Comparison of ENCODE assay signal across 8 cellular contexts in genomic region chr19:2461751-2462634, GRCh38. TPM values are rescaled to one million over a fixed set of nuclear protein-coding genes. Genes with fewer than 3 reads are reported as not detected.
DNase-seq lines count a peak whose midpoint lies in the region; ATAC-seq and TF ChIP-seq lines count a peak whose summit lies in the region.

No MANE protein-coding gene starts in this region.

- peak overlapping the region; percentile 96 for H2AFZ ChIP-seq in PC-3 (ENCODE audit: low read length)

- DNase-seq in BJ (ENCODE audit: low read depth) (no peak), PC-3 (peak; percentile 81), left ventricle myocardium superior (peak; percentile 78), sciatic nerve (ENCODE audit: low spot score) (peak; percentile 77), AML-193 (lab: John Stamatoyannopoulos, UW) (no peak)
- peak in 1 of 2 donors; percentile 83 for DNase-seq in activated naive CD4-positive, alpha-beta T cell treated with anti-CD3 and anti-CD28 coated beads, Interleukin-2, amount 50 U/mL, for 72 hours (ENCODE audit: low spot score in 2 of 2)

- no peaks in the 10 kb centered on the region for H3F3A ChIP-seq in PC-3 (ENCODE audit: low read length, unreplicated experiment)

- ATAC-seq in GM19324 (IDR thresholded peaks at IDR 0.05; ENCODE audit: low FRiP score, unreplicated experiment) (peak; percentile 51), PC-3 (peak; percentile 61), left ventricle myocardium superior (peak; percentile 71), sciatic nerve (peak; percentile 53), HG03469 (IDR thresholded peaks at IDR 0.05; ENCODE audit: unreplicated experiment) (no peak)
- ATAC-seq in activated naive CD4-positive, alpha-beta T cell treated with anti-CD3 and anti-CD28 coated beads, Interleukin-2, amount 50 U/mL, for 72 hours: peak; percentile 53 to 91

- peaks cover 2 to 22% of the 10 kb centered on the region in 2 donors for H3K36me3 Mint-ChIP-seq in activated naive CD4-positive, alpha-beta T cell treated with anti-CD3 and anti-CD28 coated beads, Interleukin-2, amount 50 U/mL, for 72 hours

- H3K36me3 ChIP-seq in BJ (ENCODE audit: control insufficient read depth, insufficient read depth, low read length) (no peaks in the 10 kb centered on the region), PC-3 (ENCODE audit: low read depth, low read length) (no peaks in the 10 kb centered on the region)

- POLR2A ChIA-PET in BJ (lab: Charles Lee): no interaction called here
- POLR2A ChIA-PET in PC-3 (lab: Charles Lee; ENCODE audit: unreplicated experiment): interaction anchor here (0.6 kb wide), 1 partner anchor 1379 kb away, joined by 3 read pairs; no protein-coding TSS in a partner anchor

- no peaks in the 10 kb centered on the region for H3K9me3 ChIP-seq in PC-3 (ENCODE audit: low read length)

- H3K9me2 ChIP-seq in PC-3 (replicated peaks; ENCODE audit: low read length): no peaks in the 10 kb centered on the region

- peaks cover 8% of the 10 kb centered on the region for H3K79me2 ChIP-seq in PC-3 (ENCODE audit: low read length)

- H3K9ac ChIP-seq in PC-3 (ENCODE audit: low read length): peak overlapping the region; percentile 71

- H3K9me3 Mint-ChIP-seq in activated naive CD4-positive, alpha-beta T cell treated with anti-CD3 and anti-CD28 coated beads, Interleukin-2, amount 50 U/mL, for 72 hours: no peaks in the 10 kb centered on the region

- BruUV-seq in PC-3 (replicated peaks; lab: Mats Ljungman, UMichigan): no TSS peak

- H3K27ac ChIP-seq in PC-3 (ENCODE audit: low read length): peak overlapping the region; percentile 71

- H4K20me1 ChIP-seq in PC-3 (ENCODE audit: low read length): no peaks in the 10 kb centered on the region

- peak overlapping the region; percentile 57 to 84 for H3K27ac Mint-ChIP-seq in activated naive CD4-positive, alpha-beta T cell treated with anti-CD3 and anti-CD28 coated beads, Interleukin-2, amount 50 U/mL, for 72 hours

- H3K27me3 ChIP-seq in BJ (ENCODE audit: control insufficient read depth, insufficient read depth, low read length): no peaks in the 10 kb centered on the region
- no peaks in the 10 kb centered on the region for H3K27me3 ChIP-seq in PC-3 (ENCODE audit: low read length)

- intact Hi-C loops in PC-3 (cut with micrococcal nuclease) (no loop called here), left ventricle myocardium superior (cut with micrococcal nuclease) (no loop called here), sciatic nerve (cut with DNase I) (no loop called here)

- H3K4me2 ChIP-seq in PC-3 (ENCODE audit: low read length): peak overlapping the region; percentile 91

- H3K4me3 ChIP-seq in BJ (ENCODE audit: low read depth, low read length) (peak overlapping the region; percentile 48), PC-3 (ENCODE audit: low read length) (peak overlapping the region; percentile 90)

- CTCF ChIA-PET in BJ (lab: Yijun Ruan, JAX): interaction anchor here (0.6 to 1.7 kb wide), 3 partner anchors 15 to 152 kb away, joined by 3 to 5 read pairs (median 3); no protein-coding TSS in a partner anchor
- CTCF ChIA-PET in PC-3 (lab: Charles Lee): interaction anchor here (0.6 kb wide), 1 partner anchor 307 kb away, joined by 3 read pairs; no protein-coding TSS in a partner anchor

- peak; percentile 50 for TF ChIP-seq CTCF in BJ (IDR thresholded peaks at IDR 0.05; ENCODE audit: insufficient read depth, low read depth, low read length)
- no peak for TF ChIP-seq CTCF in PC-3 (conservative IDR thresholded peaks at IDR 0.05; ENCODE audit: low read depth, low read length)

- peaks cover 5% of the 10 kb centered on the region; the same call in 1 of the 2 replicates for H3K4me1 ChIP-seq in PC-3 (ENCODE audit: insufficient read depth, low read length)

RNA-seq across cellular contexts. Expression of gene LMNB2, which starts 5.2 kb away (rescaled TPM):
- polyA plus RNA-seq in BJ (2011; rRNA removed): 53.4 and 80.0 TPM in 2 replicates
- polyA minus RNA-seq in BJ (2011; rRNA and poly(A)+ RNA removed): 29.4 and 42.0 TPM in 2 replicates
- total RNA-seq in PC-3 (2014; rRNA removed): 220 and 327 TPM in 2 replicates
- total RNA-seq in activated naive CD4-positive, alpha-beta T cell treated with anti-CD3 and anti-CD28 coated beads, Interleukin-2, amount 50 U/mL, for 72 hours: 10 to 100 TPM; 46.7 to 94.0 TPM
- total RNA-seq in left ventricle myocardium superior: 17.7 TPM
- 16.3 TPM for total RNA-seq in sciatic nerve

RNA-seq across cellular contexts. Expression of gene GADD45B, which starts 13.9 kb away (rescaled TPM):
- 54.5 and 69.8 TPM in 2 replicates for polyA plus RNA-seq in BJ (2011; rRNA removed)
- 29.7 and 46.4 TPM in 2 replicates for polyA minus RNA-seq in BJ (2011; rRNA and poly(A)+ RNA removed)
- 137 and 154 TPM in 2 replicates for total RNA-seq in PC-3 (2014; rRNA removed)
- 10 to 100 TPM; 60.9 to 94.1 TPM for total RNA-seq in activated naive CD4-positive, alpha-beta T cell treated with anti-CD3 and anti-CD28 coated beads, Interleukin-2, amount 50 U/mL, for 72 hours
- total RNA-seq in left ventricle myocardium superior: 42.3 TPM
- 136 TPM for total RNA-seq in sciatic nerve

RNA-seq across cellular contexts. Expression of gene TIMM13, which starts 34.6 kb away (rescaled TPM):
- 37.2 and 50.7 TPM in 2 replicates for polyA plus RNA-seq in BJ (2011; rRNA removed)
- polyA minus RNA-seq in BJ (2011; rRNA and poly(A)+ RNA removed): 9.2 and 14.2 TPM in 2 replicates
- total RNA-seq in PC-3 (2014; rRNA removed): 129 and 131 TPM in 2 replicates
- 100 to 1,000 TPM in 1 of 2 donors, 10 to 100 TPM in 1; 46.5 to 103 TPM for total RNA-seq in activated naive CD4-positive, alpha-beta T cell treated with anti-CD3 and anti-CD28 coated beads, Interleukin-2, amount 50 U/mL, for 72 hours
- 84.1 TPM for total RNA-seq in left ventricle myocardium superior
- total RNA-seq in sciatic nerve: 37.3 TPM

Comparison
In these comparisons a context has a peak if more than half of its experiments do, and no peak if none do; other contexts are left out.
1. DNase-seq: peak in PC-3 (single experiment), left ventricle myocardium superior (single experiment) and sciatic nerve (single experiment); none in BJ (single experiment) and AML-193 (0 of 2).